Comparison of ENCODE assay signal across 8 cellular contexts in the genomic region with DNA sequence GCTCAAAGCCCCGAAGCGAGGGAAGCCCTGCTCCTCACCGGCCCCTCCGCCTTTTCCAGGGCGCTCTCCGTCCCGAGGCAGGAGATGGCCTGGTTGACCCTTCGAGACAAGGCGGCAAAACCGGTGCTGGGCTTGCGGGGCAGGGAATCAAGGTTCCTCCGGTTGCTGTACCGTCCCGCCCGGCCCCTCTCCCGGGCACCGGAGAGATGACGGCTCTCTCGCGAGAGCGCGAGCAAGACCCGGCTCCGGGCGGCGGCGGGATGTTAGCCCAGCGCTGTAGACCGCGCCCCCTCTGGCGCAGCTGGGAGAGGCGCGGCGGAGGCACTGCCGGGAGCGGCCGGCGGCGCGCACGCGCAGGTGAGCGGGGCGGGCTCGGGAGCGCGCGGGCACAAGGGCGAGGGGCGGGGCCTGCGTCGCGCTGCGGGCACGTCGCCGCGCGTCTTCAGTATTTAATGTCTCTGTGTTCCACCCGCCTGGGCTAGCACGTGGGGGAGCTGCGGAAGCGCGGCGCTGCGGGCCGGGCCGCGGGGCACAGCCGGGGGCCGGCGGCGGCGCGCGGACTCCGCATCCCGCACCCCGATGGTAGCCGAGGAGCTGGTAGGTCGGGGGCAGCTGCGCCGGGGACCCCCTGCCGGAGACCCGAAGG. TPM values are rescaled to one million over a fixed set of nuclear protein-coding genes. Genes with fewer than 3 reads are reported as not detected.
DNase-seq lines count a peak whose midpoint lies in the region; ATAC-seq and TF ChIP-seq lines count a peak whose summit lies in the region.

A gene with protein sequence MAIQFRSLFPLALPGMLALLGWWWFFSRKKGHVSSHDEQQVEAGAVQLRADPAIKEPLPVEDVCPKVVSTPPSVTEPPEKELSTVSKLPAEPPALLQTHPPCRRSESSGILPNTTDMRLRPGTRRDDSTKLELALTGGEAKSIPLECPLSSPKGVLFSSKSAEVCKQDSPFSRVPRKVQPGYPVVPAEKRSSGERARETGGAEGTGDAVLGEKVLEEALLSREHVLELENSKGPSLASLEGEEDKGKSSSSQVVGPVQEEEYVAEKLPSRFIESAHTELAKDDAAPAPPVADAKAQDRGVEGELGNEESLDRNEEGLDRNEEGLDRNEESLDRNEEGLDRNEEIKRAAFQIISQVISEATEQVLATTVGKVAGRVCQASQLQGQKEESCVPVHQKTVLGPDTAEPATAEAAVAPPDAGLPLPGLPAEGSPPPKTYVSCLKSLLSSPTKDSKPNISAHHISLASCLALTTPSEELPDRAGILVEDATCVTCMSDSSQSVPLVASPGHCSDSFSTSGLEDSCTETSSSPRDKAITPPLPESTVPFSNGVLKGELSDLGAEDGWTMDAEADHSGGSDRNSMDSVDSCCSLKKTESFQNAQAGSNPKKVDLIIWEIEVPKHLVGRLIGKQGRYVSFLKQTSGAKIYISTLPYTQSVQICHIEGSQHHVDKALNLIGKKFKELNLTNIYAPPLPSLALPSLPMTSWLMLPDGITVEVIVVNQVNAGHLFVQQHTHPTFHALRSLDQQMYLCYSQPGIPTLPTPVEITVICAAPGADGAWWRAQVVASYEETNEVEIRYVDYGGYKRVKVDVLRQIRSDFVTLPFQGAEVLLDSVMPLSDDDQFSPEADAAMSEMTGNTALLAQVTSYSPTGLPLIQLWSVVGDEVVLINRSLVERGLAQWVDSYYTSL (plus strand): TSS at position 445 of the 646 bp plus-strand sequence. CDS start 20,219 bp downstream, outside the sequence.

- H3K27ac ChIP-seq in left ventricle myocardium inferior (replicated peaks) = peak within 1 kb of the TSS; percentile 94
- H3K27ac ChIP-seq in psoas muscle = peak within 1 kb of the TSS; percentile 95
- H3K27ac ChIP-seq in urinary bladder (ENCODE audit: low read depth) = peak within 1 kb of the TSS; percentile 99

- peaks cover 32% of the 10 kb centered on the region for H3K4me1 Mint-ChIP-seq in T-helper 1 cell treated with Interleukin-12 subunit alpha and Interleukin-12 subunit beta and Interleukin-4 antibody, amounts not matched to agents 30 μg/mL and 1 μg/mL, for 36 hours (ENCODE audit: low read depth)

- H3K27ac Mint-ChIP-seq in T-helper 1 cell treated with Interleukin-12 subunit alpha and Interleukin-12 subunit beta and Interleukin-4 antibody, amounts not matched to agents 30 μg/mL and 1 μg/mL, for 36 hours = peak within 1 kb of the TSS; percentile 90

- intact Hi-C loops in left ventricle myocardium inferior (cut with micrococcal nuclease) = no loop called here
- intact Hi-C loops in psoas muscle (cut with DNase I) = no loop called here

- H3K4me1 ChIP-seq in left ventricle myocardium inferior = peaks cover 67% of the 10 kb centered on the region
- peaks cover 37% of the 10 kb centered on the region for H3K4me1 ChIP-seq in psoas muscle
- no peaks in the 10 kb centered on the region for H3K4me1 ChIP-seq in urinary bladder (ENCODE audit: insufficient read depth)

- H3K9me3 ChIP-seq in left ventricle myocardium inferior (replicated peaks) (no peaks in the 10 kb centered on the region), psoas muscle (no peaks in the 10 kb centered on the region)

- WGBS in psoas muscle, 3 donors = 0 to 1% (median 1%) methylated on average over 37 to 85 of the region's 85 CpGs
- WGBS in urinary bladder = under 1% methylated on average over 85 of the region's 85 CpGs

- DNase-seq in NCI-H1694 treated with DMSO at 0.1 percent for 48 hours (lab: John Stamatoyannopoulos, UW) (peak; percentile 90), amniotic stem cell (lab: John Stamatoyannopoulos, UW) (peak; percentile 97), left ventricle myocardium inferior (peak; percentile 97), psoas muscle (peak; percentile 97 to 98)

- peaks cover 5% of the 10 kb centered on the region for H3K36me3 Mint-ChIP-seq in T-helper 1 cell treated with Interleukin-12 subunit alpha and Interleukin-12 subunit beta and Interleukin-4 antibody, amounts not matched to agents 30 μg/mL and 1 μg/mL, for 36 hours (ENCODE audit: low read depth)

- H3K4me3 Mint-ChIP-seq in T-helper 1 cell treated with Interleukin-12 subunit alpha and Interleukin-12 subunit beta and Interleukin-4 antibody, amounts not matched to agents 30 μg/mL and 1 μg/mL, for 36 hours = peak within 1 kb of the TSS; percentile 89

- peak within 1 kb of the TSS; percentile 91 for H3K4me3 ChIP-seq in left ventricle myocardium inferior
- peak within 1 kb of the TSS; percentile 80 for H3K4me3 ChIP-seq in psoas muscle
- H3K4me3 ChIP-seq in urinary bladder (ENCODE audit: low read depth, low read length) = peak within 1 kb of the TSS; percentile 83

- peaks cover 6% of the 10 kb centered on the region for H3K27me3 Mint-ChIP-seq in T-helper 1 cell treated with Interleukin-12 subunit alpha and Interleukin-12 subunit beta and Interleukin-4 antibody, amounts not matched to agents 30 μg/mL and 1 μg/mL, for 36 hours (ENCODE audit: low read depth)

- no peaks in the 10 kb centered on the region for H3K9me3 Mint-ChIP-seq in T-helper 1 cell treated with Interleukin-12 subunit alpha and Interleukin-12 subunit beta and Interleukin-4 antibody, amounts not matched to agents 30 μg/mL and 1 μg/mL, for 36 hours

- H3K36me3 ChIP-seq in left ventricle myocardium inferior (no peaks in the 10 kb centered on the region), psoas muscle (ENCODE audit: insufficient read depth in 1 of 2, low read depth in 1 of 2) (no peaks in the 10 kb centered on the region), urinary bladder (ENCODE audit: insufficient read depth) (no peaks in the 10 kb centered on the region)

- peak; percentile 79 for ATAC-seq in GM18499 (IDR thresholded peaks at IDR 0.05; ENCODE audit: insufficient read depth, unreplicated experiment)
- ATAC-seq in HG02938 (IDR thresholded peaks at IDR 0.05; ENCODE audit: unreplicated experiment) = peak; percentile 86
- peak; percentile 92 to 96 (median 92) for ATAC-seq in psoas muscle

- TF ChIP-seq CTCF in left ventricle myocardium inferior (IDR thresholded peaks at IDR 0.05; ENCODE audit: borderline replicate concordance) = peak; percentile 30
- peak; percentile 21 for TF ChIP-seq CTCF in psoas muscle (IDR thresholded peaks at IDR 0.05)

- H3K27me3 ChIP-seq in left ventricle myocardium inferior (ENCODE audit: low read depth) = no peaks in the 10 kb centered on the region
- H3K27me3 ChIP-seq in psoas muscle (ENCODE audit: insufficient read depth in 3 of 3, low read length in 2 of 3) = no peaks in the 10 kb centered on the region

RNA-seq across cellular contexts. Expression of the gene that starts here (rescaled TPM):
- 214 TPM for total RNA-seq in left ventricle myocardium inferior
- total RNA-seq in psoas muscle = 100 to 1,000 TPM in 2 of 4 donors, 10 to 100 TPM in 2; 86.0 to 231 (median 105) TPM
- polyA plus RNA-seq in psoas muscle = 100 to 1,000 TPM in 1 of 3 donors, 10 to 100 TPM in 2; 42.3 to 127 (median 61.6) TPM
- total RNA-seq in urinary bladder = 14.1 TPM
- 80.3 TPM for polyA plus RNA-seq in urinary bladder

Comparison
In these comparisons a context has a peak if more than half of its experiments do, and no peak if none do; other contexts are left out.
1. Peak in every context shown above with its lines: DNase-seq, ATAC-seq, H3K4me3 ChIP-seq and H3K27ac ChIP-seq.